20 cellular contexts compared by ENCODE assay signal in the genomic region with DNA sequence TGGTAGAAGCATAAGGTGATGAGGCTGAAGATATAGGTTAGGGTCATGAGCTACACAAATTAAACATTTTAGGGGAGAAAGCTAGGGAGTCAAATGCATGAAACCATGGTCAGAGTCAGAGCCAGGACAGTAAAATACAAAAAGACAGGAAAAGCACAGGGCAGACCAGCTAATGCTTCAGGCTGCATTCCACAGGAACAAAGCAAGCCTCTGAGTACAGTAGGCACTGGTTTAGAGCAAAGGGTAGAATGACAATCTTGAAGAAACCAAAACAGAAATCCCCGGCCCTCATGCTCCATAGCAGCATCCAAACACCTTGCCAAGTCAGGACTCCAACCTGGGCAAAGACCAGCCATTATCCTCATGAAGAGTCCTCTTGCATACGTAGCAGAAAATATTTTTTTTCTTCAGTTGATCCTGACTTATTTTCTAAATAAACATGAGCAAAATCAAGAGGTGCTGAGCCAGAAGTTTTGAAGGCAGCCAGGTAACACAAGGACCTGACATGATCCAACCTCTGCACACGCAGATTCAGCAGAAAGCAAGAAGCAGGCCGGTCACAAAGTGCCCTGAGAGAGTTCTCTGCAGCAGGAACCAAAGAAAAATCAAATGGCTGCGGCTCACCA.
"Had no signal": no experiment of that assay in that cellular context is flagged by ENCODE, and none has a peak within 500 bp of the region (broad histone marks: within the 10 kb centered on the region; RNA-seq: fewer than 3 reads in every experiment).

No MANE protein-coding gene starts in this region.

- H3K27ac ChIP-seq: cardiac muscle cell, lower lobe of right lung, tibial nerve, uterus had no signal

- H3K4me1 Mint-ChIP-seq: mesothelial cell of epicardium had no signal

- H3K4me3 ChIP-seq: cardiac muscle cell, lower lobe of right lung, tibial nerve, uterus had no signal

- H3K27me3 ChIP-seq: cardiac muscle cell, tibial nerve, uterus had no signal

- H3K36me3 Mint-ChIP-seq: mesothelial cell of epicardium; natural killer cell treated with Interleukin-12 subunit alpha and Interleukin-12 subunit beta and Interleukin-15 and Interleukin-18, amount 100 ng/mL, for 72 hours had no signal

- H3K9me3 Mint-ChIP-seq: dendritic cell treated with granulocyte-macrophage colony-stimulating factor and Interleukin-4, amounts not matched to agents 40 ng/mL and 50 ng/mL, for 4 days; mesothelial cell of epicardium; T-helper 2 cell treated with Interferon-gamma antibody and Interleukin-4, amounts not matched to agents 5 μg/mL and 100 μg/mL, for 36 hours had no signal

- H3K36me3 ChIP-seq: cardiac muscle cell, lower lobe of right lung, tibial nerve, uterus had no signal

- H3K27me3 Mint-ChIP-seq: activated CD4-positive, alpha-beta T cell treated with anti-CD3 and anti-CD28 coated beads for 36 hours; activated naive CD8-positive, alpha-beta T cell; dendritic cell treated with granulocyte-macrophage colony-stimulating factor and Interleukin-4, amounts not matched to agents 40 ng/mL and 50 ng/mL, for 4 days; natural killer cell treated with Interleukin-12 subunit alpha and Interleukin-12 subunit beta and Interleukin-15 and Interleukin-18, amount 100 ng/mL, for 72 hours had no signal

- DNase-seq: activated CD4-positive, alpha-beta T cell treated with anti-CD3 and anti-CD28 coated beads for 36 hours; activated CD4-positive, alpha-beta T cell treated with anti-CD3 and anti-CD28 coated beads, Interleukin-2, amount 50 U/mL, for 48 hours; activated gamma-delta T cell; effector memory CD4-positive, alpha-beta T cell; lower lobe of right lung; occipital lobe; stimulated activated CD4-positive, alpha-beta T cell treated with anti-CD3 and anti-CD28 coated beads, Interleukin-1b, Interleukin-23, amount 100 ng/mL, for 48 hours; stimulated activated CD8-positive, alpha-beta memory T cell treated with anti-CD3 and anti-CD28 coated beads, Interleukin-4, amount 100 ng/mL, for 48 hours; stimulated activated naive CD4-positive, alpha-beta T cell; uterus had no signal

- H3K27ac Mint-ChIP-seq: activated CD4-positive, alpha-beta T cell treated with anti-CD3 and anti-CD28 coated beads for 36 hours; activated naive CD8-positive, alpha-beta T cell; dendritic cell treated with granulocyte-macrophage colony-stimulating factor and Interleukin-4, amounts not matched to agents 40 ng/mL and 50 ng/mL, for 4 days; mesothelial cell of epicardium; natural killer cell treated with Interleukin-12 subunit alpha and Interleukin-12 subunit beta and Interleukin-15 and Interleukin-18, amount 100 ng/mL, for 72 hours; T-helper 2 cell treated with Interferon-gamma antibody and Interleukin-4, amounts not matched to agents 5 μg/mL and 100 μg/mL, for 36 hours had no signal

- H3K4me3 Mint-ChIP-seq: activated CD4-positive, alpha-beta T cell treated with anti-CD3 and anti-CD28 coated beads for 36 hours; activated naive CD8-positive, alpha-beta T cell; dendritic cell treated with granulocyte-macrophage colony-stimulating factor and Interleukin-4, amounts not matched to agents 40 ng/mL and 50 ng/mL, for 4 days; mesothelial cell of epicardium; natural killer cell treated with Interleukin-12 subunit alpha and Interleukin-12 subunit beta and Interleukin-15 and Interleukin-18, amount 100 ng/mL, for 72 hours; T-helper 2 cell treated with Interferon-gamma antibody and Interleukin-4, amounts not matched to agents 5 μg/mL and 100 μg/mL, for 36 hours had no signal

- H3K4me1 ChIP-seq: lower lobe of right lung, tibial nerve, uterus had no signal

- H3K9me3 ChIP-seq: lower lobe of right lung, tibial nerve, uterus had no signal

- ATAC-seq: activated CD4-positive, alpha-beta T cell treated with anti-CD3 and anti-CD28 coated beads for 36 hours; lower lobe of right lung; natural killer cell treated with Interleukin-12 subunit alpha and Interleukin-12 subunit beta and Interleukin-15 and Interleukin-18, amount 100 ng/mL, for 72 hours had no signal

- FAIRE-seq: endothelial cell of umbilical vein, keratinocyte, TTC549 had no signal
